In genomic region chr9:68733021-68733405, GRCh38 we compare ENCODE assay signal across 20 cellular contexts. TPM values are rescaled to one million over a fixed set of nuclear protein-coding genes. Genes with fewer than 3 reads are reported as not detected.
"Had no signal": no experiment of that assay in that cellular context is flagged by ENCODE, and none has a peak within 500 bp of the region (broad histone marks: within the 10 kb centered on the region; RNA-seq: fewer than 3 reads in every experiment).

No MANE protein-coding gene starts in this region.

- DNase-seq: dermis blood vessel endothelial cell; esophagus squamous epithelium; foreskin fibroblast; glutamatergic neuron; immature natural killer cell; left colon; mucosa of descending colon; nucleus accumbens; ovary; right cardiac atrium; stimulated activated CD4-positive, alpha-beta T cell treated with anti-CD3 and anti-CD28 coated beads, Interleukin-4, amount 100 ng/mL, for 1 hour; stimulated activated CD8-positive, alpha-beta memory T cell treated with anti-CD3 and anti-CD28 coated beads, Interleukin-4, amount 100 ng/mL, for 48 hours; stimulated activated naive CD8-positive, alpha-beta T cell treated with anti-CD3 and anti-CD28 coated beads, Interleukin-15, Interleukin-2, amounts not matched to agents 100 U/mL and 50 U/mL, for 24 hours; thyroid gland; upper lobe of right lung had no signal

- ATAC-seq: gastroesophageal sphincter; left colon; mucosa of descending colon; natural killer cell treated with Interleukin-12 subunit alpha and Interleukin-12 subunit beta and Interleukin-15 and Interleukin-18, amount 100 ng/mL, for 72 hours; right cardiac atrium; stimulated activated effector memory CD8-positive, alpha-beta T cell treated with anti-CD3 and anti-CD28 coated beads, Interleukin-12 subunit alpha, Interleukin-12 subunit beta, amount 100 ng/mL, for 72 hours; stimulated activated naive CD8-positive, alpha-beta T cell treated with anti-CD3 and anti-CD28 coated beads, Interleukin-15, Interleukin-2, amounts not matched to agents 100 U/mL and 50 U/mL, for 24 hours; upper lobe of right lung had no signal

RNA-seq across cellular contexts. Expression of gene PIP5K1B, which starts 28.0 kb away (rescaled TPM):
- total RNA-seq: dermis blood vessel endothelial cell, epithelial cell of proximal tubule had no signal
- polyA plus RNA-seq: immature natural killer cell, keratinocyte had no signal
